Comparison of ENCODE assay signal across 29 cellular contexts in genomic region chr6:151232899-151233298, GRCh38. TPM values are rescaled to one million over a fixed set of nuclear protein-coding genes. Genes with fewer than 3 reads are reported as not detected.
"Had no signal": no experiment of that assay in that cellular context is flagged by ENCODE, and none has a peak within 500 bp of the region (broad histone marks: within the 10 kb centered on the region; RNA-seq: fewer than 3 reads in every experiment).

No MANE protein-coding gene starts in this region.

- H3K9me3 ChIP-seq: left lung, lower lobe of right lung, neutrophil, sigmoid colon, spleen, thyroid gland, upper lobe of right lung had no signal

- H3K4me3 Mint-ChIP-seq: immature natural killer cell; naive thymus-derived CD8-positive, alpha-beta T cell; nephron progenitor cell; neural progenitor cell; stimulated activated memory B cell treated with anti-CD40 and anti-IgM and Interleukin-4, amounts not matched to agents 10 μg/mL and 1 μg/mL and 100 μg/mL, for 72 hours; stimulated activated naive CD8-positive, alpha-beta T cell treated with anti-CD3 and anti-CD28 coated beads, Interleukin-15, amount 100 ng/mL, for 72 hours had no signal

- H3K36me3 Mint-ChIP-seq: immature natural killer cell; naive thymus-derived CD8-positive, alpha-beta T cell; neural progenitor cell; stimulated activated memory B cell treated with anti-CD40 and anti-IgM and Interleukin-4, amounts not matched to agents 10 μg/mL and 1 μg/mL and 100 μg/mL, for 72 hours had no signal

- H3K27ac ChIP-seq: left lung, lower lobe of right lung, neural progenitor cell, neutrophil, parathyroid adenoma, sigmoid colon, spleen, thyroid gland, upper lobe of right lung had no signal

- ATAC-seq: left colon; left lung; lower lobe of right lung; naive thymus-derived CD8-positive, alpha-beta T cell; right cardiac atrium; stimulated activated memory B cell treated with anti-CD40 and anti-IgM and Interleukin-4, amounts not matched to agents 10 μg/mL and 1 μg/mL and 100 μg/mL, for 72 hours; stimulated activated naive CD8-positive, alpha-beta T cell treated with anti-CD3 and anti-CD28 coated beads, Interleukin-15, amount 100 ng/mL, for 72 hours; upper lobe of right lung had no signal

- H3K27ac Mint-ChIP-seq: immature natural killer cell; naive thymus-derived CD8-positive, alpha-beta T cell; neural progenitor cell; stimulated activated memory B cell treated with anti-CD40 and anti-IgM and Interleukin-4, amounts not matched to agents 10 μg/mL and 1 μg/mL and 100 μg/mL, for 72 hours; stimulated activated naive CD8-positive, alpha-beta T cell treated with anti-CD3 and anti-CD28 coated beads, Interleukin-15, amount 100 ng/mL, for 72 hours had no signal

- H3K4me3 ChIP-seq: left lung, lower lobe of right lung, neural progenitor cell, sigmoid colon, spleen, thyroid gland, upper lobe of right lung had no signal

- H3K4me1 Mint-ChIP-seq: immature natural killer cell; naive thymus-derived CD8-positive, alpha-beta T cell; nephron progenitor cell; neural progenitor cell had no signal

- H3K27me3 ChIP-seq: left lung, neural progenitor cell, sigmoid colon, thyroid gland, upper lobe of right lung had no signal

- DNase-seq: head of caudate nucleus; hypothalamus; immature natural killer cell; kidney; left colon; left lung; lower lobe of right lung; mammary epithelial cell; mesenchymal stem cell; naive thymus-derived CD8-positive, alpha-beta T cell; nephron progenitor cell; occipital lobe; right cardiac atrium; sigmoid colon; small intestine; spleen; stimulated activated CD4-positive, alpha-beta T cell treated with anti-CD3 and anti-CD28 coated beads, Interleukin-2, amount 100 ng/mL, for 48 hours; stimulated activated CD4-positive, alpha-beta T cell treated with anti-CD3 and anti-CD28 coated beads, Interleukin-4, amount 100 ng/mL, for 4 hours; stimulated activated CD8-positive, alpha-beta memory T cell treated with anti-CD3 and anti-CD28 coated beads, Interleukin-4, amount 100 ng/mL, for 48 hours; stimulated activated naive CD4-positive, alpha-beta T cell treated with Interleukin-2 at 50 U/mL for 16 hours; stimulated activated naive CD8-positive, alpha-beta T cell treated with anti-CD3 and anti-CD28 coated beads, Interleukin-15, amount 100 ng/mL, for 72 hours; substantia nigra; thyroid gland; trophoblast cell; upper lobe of right lung had no signal

- H3K4me1 ChIP-seq: left lung, lower lobe of right lung, neural progenitor cell, parathyroid adenoma, sigmoid colon, spleen, thyroid gland, upper lobe of right lung had no signal

- H3K9me3 Mint-ChIP-seq: immature natural killer cell; naive thymus-derived CD8-positive, alpha-beta T cell; neural progenitor cell; stimulated activated memory B cell treated with anti-CD40 and anti-IgM and Interleukin-4, amounts not matched to agents 10 μg/mL and 1 μg/mL and 100 μg/mL, for 72 hours; stimulated activated naive CD8-positive, alpha-beta T cell treated with anti-CD3 and anti-CD28 coated beads, Interleukin-15, amount 100 ng/mL, for 72 hours had no signal

- H3K36me3 ChIP-seq: left lung, lower lobe of right lung, neural progenitor cell, neutrophil, sigmoid colon, spleen, thyroid gland, upper lobe of right lung had no signal

RNA-seq across cellular contexts. Expression of gene AKAP12, which starts 6.9 kb away (rescaled TPM):
- total RNA-seq: naive thymus-derived CD8-positive, alpha-beta T cell had no signal
